Comparison of ENCODE assay signal across 2 cellular contexts in the genomic region with DNA sequence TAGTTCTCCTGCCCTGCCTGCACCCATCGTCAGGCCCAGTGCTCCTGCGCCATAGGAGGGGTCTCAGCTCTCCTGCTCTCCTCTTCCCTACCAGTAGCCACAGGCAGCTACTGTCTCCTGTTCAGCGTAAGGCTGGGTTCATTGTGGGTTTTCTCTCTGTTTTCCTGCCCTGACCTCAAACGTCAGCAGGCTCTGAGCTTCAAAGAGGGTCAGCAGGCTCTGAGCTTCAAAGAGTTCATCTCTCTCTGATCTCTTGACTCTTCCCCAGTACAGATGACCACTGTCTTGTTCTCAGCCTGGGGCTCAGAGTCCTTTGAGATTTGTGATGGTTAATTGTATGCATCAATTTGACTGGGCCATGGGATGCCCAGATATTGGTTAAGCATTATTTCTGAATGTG.
TF ChIP-seq lines count a peak whose summit lies in the region.

No MANE protein-coding gene starts in this region.

TF ChIP-seq in HepG2, 621 proteins besides CTCF, POLR2A, EP300 and RAD21 (continues in another document):
- peak; percentile 52 for TF ChIP-seq ZFX (CRISPR knock-in tag; IDR thresholded peaks at IDR 0.05; ENCODE audit: low read depth)
- peak; percentile 50; the same call in 1 of the 2 replicates for TF ChIP-seq ZNF441 (CRISPR knock-in tag; IDR thresholded peaks at IDR 0.05; ENCODE audit: borderline replicate concordance)
- peak; percentile 93 for TF ChIP-seq KDM6A (CRISPR knock-in tag; IDR thresholded peaks at IDR 0.05; ENCODE audit: low read depth)
- no peak for TF ChIP-seq CCDC6 (CRISPR knock-in tag; IDR thresholded peaks at IDR 0.05)
- TF ChIP-seq, protein P1, sequence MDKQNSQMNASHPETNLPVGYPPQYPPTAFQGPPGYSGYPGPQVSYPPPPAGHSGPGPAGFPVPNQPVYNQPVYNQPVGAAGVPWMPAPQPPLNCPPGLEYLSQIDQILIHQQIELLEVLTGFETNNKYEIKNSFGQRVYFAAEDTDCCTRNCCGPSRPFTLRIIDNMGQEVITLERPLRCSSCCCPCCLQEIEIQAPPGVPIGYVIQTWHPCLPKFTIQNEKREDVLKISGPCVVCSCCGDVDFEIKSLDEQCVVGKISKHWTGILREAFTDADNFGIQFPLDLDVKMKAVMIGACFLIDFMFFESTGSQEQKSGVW (CRISPR knock-in tag; IDR thresholded peaks at IDR 0.05; ENCODE audit: borderline replicate concordance): no peak
- TF ChIP-seq, protein P2, sequence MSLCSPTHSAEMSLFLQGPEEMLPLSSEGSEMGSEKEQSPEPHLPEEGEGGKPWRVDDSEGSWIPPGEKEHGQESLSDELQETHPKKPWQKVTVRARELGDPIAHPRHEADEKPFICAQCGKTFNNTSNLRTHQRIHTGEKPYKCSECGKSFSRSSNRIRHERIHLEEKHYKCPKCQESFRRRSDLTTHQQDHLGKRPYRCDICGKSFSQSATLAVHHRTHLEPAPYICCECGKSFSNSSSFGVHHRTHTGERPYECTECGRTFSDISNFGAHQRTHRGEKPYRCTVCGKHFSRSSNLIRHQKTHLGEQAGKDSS (CRISPR knock-in tag; IDR thresholded peaks at IDR 0.05; ENCODE audit: borderline replicate concordance, low read depth): peak; percentile 90
- TF ChIP-seq ZNF430 (CRISPR knock-in tag; IDR thresholded peaks at IDR 0.05): peak; percentile 47; the same call in 1 of the 2 replicates
- peak; percentile 98 for TF ChIP-seq NR2F2 (IDR thresholded peaks at IDR 0.05; ENCODE audit: borderline replicate concordance, low read depth)
- TF ChIP-seq KDM5A (IDR thresholded peaks at IDR 0.05; ENCODE audit: borderline replicate concordance, low read length): peak; percentile 23; the same call in 1 of the 2 replicates
- no peak for TF ChIP-seq ZNF235 (CRISPR knock-in tag; IDR thresholded peaks at IDR 0.05; ENCODE audit: borderline replicate concordance)
- TF ChIP-seq, protein P3, sequence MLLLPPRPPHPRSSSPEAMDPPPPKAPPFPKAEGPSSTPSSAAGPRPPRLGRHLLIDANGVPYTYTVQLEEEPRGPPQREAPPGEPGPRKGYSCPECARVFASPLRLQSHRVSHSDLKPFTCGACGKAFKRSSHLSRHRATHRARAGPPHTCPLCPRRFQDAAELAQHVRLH (CRISPR knock-in tag; IDR thresholded peaks at IDR 0.05; ENCODE audit: borderline replicate concordance, low read depth): peak; percentile 84; the same call in 1 of the 2 replicates
- TF ChIP-seq, protein P4, sequence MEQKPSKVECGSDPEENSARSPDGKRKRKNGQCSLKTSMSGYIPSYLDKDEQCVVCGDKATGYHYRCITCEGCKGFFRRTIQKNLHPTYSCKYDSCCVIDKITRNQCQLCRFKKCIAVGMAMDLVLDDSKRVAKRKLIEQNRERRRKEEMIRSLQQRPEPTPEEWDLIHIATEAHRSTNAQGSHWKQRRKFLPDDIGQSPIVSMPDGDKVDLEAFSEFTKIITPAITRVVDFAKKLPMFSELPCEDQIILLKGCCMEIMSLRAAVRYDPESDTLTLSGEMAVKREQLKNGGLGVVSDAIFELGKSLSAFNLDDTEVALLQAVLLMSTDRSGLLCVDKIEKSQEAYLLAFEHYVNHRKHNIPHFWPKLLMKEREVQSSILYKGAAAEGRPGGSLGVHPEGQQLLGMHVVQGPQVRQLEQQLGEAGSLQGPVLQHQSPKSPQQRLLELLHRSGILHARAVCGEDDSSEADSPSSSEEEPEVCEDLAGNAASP (CRISPR knock-in tag; IDR thresholded peaks at IDR 0.05; ENCODE audit: borderline replicate concordance): peak; percentile 89
- TF ChIP-seq ZNF652 (CRISPR knock-in tag; IDR thresholded peaks at IDR 0.05; ENCODE audit: borderline replicate concordance, low read depth): peak; percentile 41; the same call in 1 of the 2 replicates
- TF ChIP-seq, protein P5, sequence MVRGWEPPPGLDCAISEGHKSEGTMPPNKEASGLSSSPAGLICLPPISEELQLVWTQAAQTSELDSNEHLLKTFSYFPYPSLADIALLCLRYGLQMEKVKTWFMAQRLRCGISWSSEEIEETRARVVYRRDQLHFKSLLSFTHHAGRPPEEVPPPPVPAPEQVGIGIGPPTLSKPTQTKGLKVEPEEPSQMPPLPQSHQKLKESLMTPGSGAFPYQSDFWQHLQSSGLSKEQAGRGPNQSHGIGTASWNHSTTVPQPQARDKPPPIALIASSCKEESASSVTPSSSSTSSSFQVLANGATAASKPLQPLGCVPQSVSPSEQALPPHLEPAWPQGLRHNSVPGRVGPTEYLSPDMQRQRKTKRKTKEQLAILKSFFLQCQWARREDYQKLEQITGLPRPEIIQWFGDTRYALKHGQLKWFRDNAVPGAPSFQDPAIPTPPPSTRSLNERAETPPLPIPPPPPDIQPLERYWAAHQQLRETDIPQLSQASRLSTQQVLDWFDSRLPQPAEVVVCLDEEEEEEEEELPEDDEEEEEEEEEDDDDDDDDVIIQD (CRISPR knock-in tag; IDR thresholded peaks at IDR 0.05; ENCODE audit: low read depth): peak; percentile 90
- TF ChIP-seq, protein P6, sequence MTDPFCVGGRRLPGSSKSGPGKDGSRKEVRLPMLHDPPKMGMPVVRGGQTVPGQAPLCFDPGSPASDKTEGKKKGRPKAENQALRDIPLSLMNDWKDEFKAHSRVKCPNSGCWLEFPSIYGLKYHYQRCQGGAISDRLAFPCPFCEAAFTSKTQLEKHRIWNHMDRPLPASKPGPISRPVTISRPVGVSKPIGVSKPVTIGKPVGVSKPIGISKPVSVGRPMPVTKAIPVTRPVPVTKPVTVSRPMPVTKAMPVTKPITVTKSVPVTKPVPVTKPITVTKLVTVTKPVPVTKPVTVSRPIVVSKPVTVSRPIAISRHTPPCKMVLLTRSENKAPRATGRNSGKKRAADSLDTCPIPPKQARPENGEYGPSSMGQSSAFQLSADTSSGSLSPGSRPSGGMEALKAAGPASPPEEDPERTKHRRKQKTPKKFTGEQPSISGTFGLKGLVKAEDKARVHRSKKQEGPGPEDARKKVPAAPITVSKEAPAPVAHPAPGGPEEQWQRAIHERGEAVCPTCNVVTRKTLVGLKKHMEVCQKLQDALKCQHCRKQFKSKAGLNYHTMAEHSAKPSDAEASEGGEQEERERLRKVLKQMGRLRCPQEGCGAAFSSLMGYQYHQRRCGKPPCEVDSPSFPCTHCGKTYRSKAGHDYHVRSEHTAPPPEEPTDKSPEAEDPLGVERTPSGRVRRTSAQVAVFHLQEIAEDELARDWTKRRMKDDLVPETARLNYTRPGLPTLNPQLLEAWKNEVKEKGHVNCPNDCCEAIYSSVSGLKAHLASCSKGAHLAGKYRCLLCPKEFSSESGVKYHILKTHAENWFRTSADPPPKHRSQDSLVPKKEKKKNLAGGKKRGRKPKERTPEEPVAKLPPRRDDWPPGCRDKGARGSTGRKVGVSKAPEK (CRISPR knock-in tag; IDR thresholded peaks at IDR 0.05; ENCODE audit: borderline replicate concordance): no peak
- peak; percentile 83 for TF ChIP-seq MEIS1 (CRISPR knock-in tag; IDR thresholded peaks at IDR 0.05; ENCODE audit: borderline replicate concordance)
- peak; percentile 90 for TF ChIP-seq PITX1 (CRISPR knock-in tag; IDR thresholded peaks at IDR 0.05)
- no peak for TF ChIP-seq ELF4 (CRISPR knock-in tag; IDR thresholded peaks at IDR 0.05; ENCODE audit: borderline replicate concordance)
- TF ChIP-seq RXRA (CRISPR knock-in tag; IDR thresholded peaks at IDR 0.05): peak; percentile 92; the same call in 1 of the 2 replicates
- TF ChIP-seq BCL6 (CRISPR knock-in tag; IDR thresholded peaks at IDR 0.05): peak; percentile 67
- TF ChIP-seq NCOA5 (CRISPR knock-in tag; IDR thresholded peaks at IDR 0.05): no peak
- TF ChIP-seq ZNF570 (CRISPR knock-in tag; IDR thresholded peaks at IDR 0.05; ENCODE audit: borderline replicate concordance): 0 out of 2 replicates have a peak, but pooled peaks have one; percentile 48

TF ChIP-seq in WTC11, 78 proteins besides CTCF, POLR2A, EP300 and RAD21:
- TF ChIP-seq, protein P7, sequence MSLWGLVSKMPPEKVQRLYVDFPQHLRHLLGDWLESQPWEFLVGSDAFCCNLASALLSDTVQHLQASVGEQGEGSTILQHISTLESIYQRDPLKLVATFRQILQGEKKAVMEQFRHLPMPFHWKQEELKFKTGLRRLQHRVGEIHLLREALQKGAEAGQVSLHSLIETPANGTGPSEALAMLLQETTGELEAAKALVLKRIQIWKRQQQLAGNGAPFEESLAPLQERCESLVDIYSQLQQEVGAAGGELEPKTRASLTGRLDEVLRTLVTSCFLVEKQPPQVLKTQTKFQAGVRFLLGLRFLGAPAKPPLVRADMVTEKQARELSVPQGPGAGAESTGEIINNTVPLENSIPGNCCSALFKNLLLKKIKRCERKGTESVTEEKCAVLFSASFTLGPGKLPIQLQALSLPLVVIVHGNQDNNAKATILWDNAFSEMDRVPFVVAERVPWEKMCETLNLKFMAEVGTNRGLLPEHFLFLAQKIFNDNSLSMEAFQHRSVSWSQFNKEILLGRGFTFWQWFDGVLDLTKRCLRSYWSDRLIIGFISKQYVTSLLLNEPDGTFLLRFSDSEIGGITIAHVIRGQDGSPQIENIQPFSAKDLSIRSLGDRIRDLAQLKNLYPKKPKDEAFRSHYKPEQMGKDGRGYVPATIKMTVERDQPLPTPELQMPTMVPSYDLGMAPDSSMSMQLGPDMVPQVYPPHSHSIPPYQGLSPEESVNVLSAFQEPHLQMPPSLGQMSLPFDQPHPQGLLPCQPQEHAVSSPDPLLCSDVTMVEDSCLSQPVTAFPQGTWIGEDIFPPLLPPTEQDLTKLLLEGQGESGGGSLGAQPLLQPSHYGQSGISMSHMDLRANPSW (CRISPR knock-in tag; conservative IDR thresholded peaks at IDR 0.05; ENCODE audit: low read depth): no peak
- TF ChIP-seq MYBL2 (CRISPR knock-in tag; IDR thresholded peaks at IDR 0.05): no peak
- no peak for TF ChIP-seq HMGA2 (CRISPR knock-in tag; IDR thresholded peaks at IDR 0.05)
